8 cellular contexts compared by ENCODE assay signal in the genomic region with DNA sequence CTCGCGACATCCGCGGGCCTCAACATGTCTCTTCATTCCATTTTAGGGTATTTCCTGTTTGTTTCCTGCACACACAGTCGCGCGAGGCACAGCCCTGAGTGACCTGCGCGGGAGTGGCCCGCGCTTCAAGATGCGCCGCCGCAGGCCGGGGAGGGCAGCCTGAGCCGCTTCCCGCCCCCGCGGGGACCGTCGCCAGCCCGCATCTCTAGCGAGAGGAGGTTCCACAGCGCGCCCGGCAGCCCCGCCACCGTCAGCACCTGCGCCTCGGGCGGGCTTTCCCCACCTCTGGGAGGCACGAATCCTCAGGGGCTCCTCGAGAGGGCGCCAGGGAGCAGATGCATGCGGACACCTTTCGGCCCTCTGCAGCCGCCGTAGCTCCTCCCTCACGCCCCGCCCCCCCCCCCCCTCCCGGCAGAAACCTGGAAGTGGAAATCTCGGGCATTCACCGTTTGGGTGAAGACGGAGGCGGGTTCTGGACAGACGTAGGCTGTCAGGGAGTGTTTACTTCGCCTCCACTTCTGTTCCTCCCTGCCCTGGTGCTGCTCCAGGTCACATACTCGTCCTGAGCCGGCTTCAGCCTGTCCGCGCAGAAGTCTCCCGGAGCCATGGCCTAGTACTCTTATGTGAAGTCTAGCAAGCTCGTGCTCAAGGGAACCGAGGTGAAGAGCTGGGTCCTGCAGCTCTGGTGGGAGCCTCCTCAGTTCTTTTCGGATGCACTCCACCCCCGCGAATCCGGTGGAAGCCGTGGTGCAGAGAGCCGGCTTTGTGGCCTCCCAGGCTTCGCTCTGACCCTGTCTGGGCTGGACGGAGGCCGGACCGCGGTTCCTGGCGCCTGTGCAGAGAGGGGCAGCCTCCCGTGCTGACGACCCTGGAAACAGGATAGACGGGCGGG.
DNase-seq lines count a peak whose midpoint lies in the region; ATAC-seq and TF ChIP-seq lines count a peak whose summit lies in the region.

No MANE protein-coding gene starts in this region.

- peak overlapping the region; percentile 73 for H3K27ac ChIP-seq in substantia nigra (ENCODE audit: low read depth, low read length, poor library complexity, severe bottlenecking)

- TF ChIP-seq CTCF in foreskin fibroblast (IDR thresholded peaks at IDR 0.05; ENCODE audit: low read depth, low read length) = peak; percentile 51

- DNase-seq in D341Med (ENCODE audit: low spot score) (peak; percentile 70), KG1 (lab: John Stamatoyannopoulos, UW) (peak; percentile 71), RPMI8226 (peak; percentile 90), activated gamma-delta T cell (lab: John Stamatoyannopoulos, UW) (peak; percentile 70), foreskin fibroblast (peak; percentile 71 to 89), non-pigmented ciliary epithelial cell (ENCODE audit: low read depth) (peak; percentile 34), substantia nigra (lab: John Stamatoyannopoulos, UW) (peak in 48 of 49 donors; percentile 10 to 92 (median 65))

- peak overlapping the region; percentile 66 to 88 for H3K4me3 ChIP-seq in foreskin fibroblast (ENCODE audit: low read depth in 1 of 2, low read length in 2 of 2)

- peak; percentile 98 for ATAC-seq in GM21528 (IDR thresholded peaks at IDR 0.05; ENCODE audit: low FRiP score, unreplicated experiment)

Comparison
In these comparisons a context has a peak if more than half of its experiments do, and no peak if none do; other contexts are left out.
1. Peak in every context shown above with its lines: DNase-seq, ATAC-seq, H3K4me3 ChIP-seq and H3K27ac ChIP-seq.
2. DNase-seq: peak in every context shown above with its lines; median percentile 90 in RPMI8226; 80 in foreskin fibroblast; 71 in KG1; 70 in D341Med; 70 in activated gamma-delta T cell; 65 in substantia nigra; 34 in non-pigmented ciliary epithelial cell.